Comparison of ENCODE assay signal across 15 cellular contexts in genomic region chr4:91914176-91914804, GRCh38.
"Had no signal": no experiment of that assay in that cellular context is flagged by ENCODE, and none has a peak within 500 bp of the region (broad histone marks: within the 10 kb centered on the region; RNA-seq: fewer than 3 reads in every experiment).

No MANE protein-coding gene starts in this region.

- ATAC-seq: activated T-helper 17 cell treated with anti-CD3 and anti-CD28 coated beads, Interleukin-2, amount 50 U/mL, for 72 hours had no signal

- H3K27ac ChIP-seq: esophagus squamous epithelium, sigmoid colon, thoracic aorta had no signal

- H3K36me3 ChIP-seq: esophagus squamous epithelium, sigmoid colon, thoracic aorta had no signal

- H3K27me3 ChIP-seq: esophagus squamous epithelium, sigmoid colon had no signal

- H3K4me3 ChIP-seq: esophagus squamous epithelium, sigmoid colon, thoracic aorta had no signal

- H3K4me1 ChIP-seq: esophagus squamous epithelium, sigmoid colon had no signal

- DNase-seq: activated CD4-positive, alpha-beta T cell treated with anti-CD3 and anti-CD28 coated beads for 1 hour; activated CD4-positive, alpha-beta T cell treated with anti-CD3 and anti-CD28 coated beads, Interleukin-2, amount 50 U/mL, for 48 hours; activated naive CD4-positive, alpha-beta T cell treated with anti-CD3 and anti-CD28 coated beads for 36 hours; central memory CD4-positive, alpha-beta T cell; cortex of kidney; effector CD4-positive, alpha-beta T cell; esophagus squamous epithelium; foreskin fibroblast; glutamatergic neuron; immature natural killer cell; mammary epithelial cell; sigmoid colon; stimulated activated CD4-positive, alpha-beta T cell treated with anti-CD3 and anti-CD28 coated beads, Interleukin-2, amount 100 ng/mL, for 24 hours had no signal

- H3K9me3 ChIP-seq: esophagus squamous epithelium, sigmoid colon, thoracic aorta had no signal
